Comparison of ENCODE assay signal across 13 cellular contexts in the genomic region with DNA sequence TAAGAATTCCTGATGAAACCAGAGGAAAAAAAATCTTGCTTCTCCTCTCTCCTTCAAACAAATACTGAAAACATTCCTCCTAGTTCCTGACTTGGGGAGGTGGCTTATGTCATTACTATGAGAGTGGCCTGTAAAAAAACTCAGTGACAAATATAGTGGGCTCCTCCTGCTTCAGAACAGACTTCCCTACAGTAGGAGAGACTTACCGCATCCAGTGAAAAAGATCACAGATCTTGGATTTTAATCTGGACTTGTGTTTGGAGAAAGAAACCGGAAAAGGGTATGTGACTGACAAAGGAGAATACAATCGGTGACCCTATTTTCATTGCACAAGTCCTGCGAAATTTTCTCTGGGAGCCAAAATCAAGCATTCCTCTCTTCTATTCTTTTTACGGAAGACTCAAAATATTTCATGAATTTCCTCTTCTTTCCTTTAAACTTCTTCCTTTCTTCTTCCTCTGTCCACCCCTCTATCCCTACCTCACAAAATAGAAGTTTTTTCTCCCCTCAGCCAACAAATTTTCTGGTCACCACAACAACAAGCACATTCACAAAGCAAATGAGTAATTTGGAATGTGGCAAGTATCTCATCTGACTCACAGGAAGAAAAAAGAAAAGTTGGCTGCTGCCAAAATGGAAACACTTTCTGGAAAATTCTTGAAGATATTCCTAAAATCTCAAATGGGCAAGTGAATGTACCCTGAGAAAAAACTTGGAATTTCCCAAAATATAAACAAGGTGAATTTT.
A peak's percentile ranks its signal among the peaks of the same experiment; 100 is the strongest.
DNase-seq lines count a peak whose midpoint lies in the region; ATAC-seq, FAIRE-seq and TF ChIP-seq lines count a peak whose summit lies in the region.
"Had no signal": no experiment of that assay in that cellular context is flagged by ENCODE, and none has a peak within 500 bp of the region (broad histone marks: within the 10 kb centered on the region; RNA-seq: fewer than 3 reads in every experiment).

No MANE protein-coding gene starts in this region.

- WGBS in thyroid gland, 2 donors, result 79 to 87% methylated on average over 5 of the region's 5 CpGs

- H3K4me1 ChIP-seq in thyroid gland, result peaks cover 15 to 37% of the 10 kb centered on the region in 2 donors

- no peak for TF ChIP-seq POLR2A in thyroid gland (IDR thresholded peaks at IDR 0.05)

- intact Hi-C loops in thyroid gland (cut with DNase I), result no loop called here

- H3K27ac ChIP-seq in thyroid gland, result no peak overlapping the region

- ATAC-seq in HG02763 (IDR thresholded peaks at IDR 0.05; ENCODE audit: unreplicated experiment), result no peak

- DNase-seq in EH (ENCODE audit: low read depth) (peak; percentile 86), foreskin melanocyte (peak; percentile 82), pulmonary artery endothelial cell (ENCODE audit: low read depth, low spot score) (peak; percentile 85), NCI-H446 treated with DMSO at 0.1 percent for 48 hours (lab: John Stamatoyannopoulos, UW) (no peak), thyroid gland (no peak), NCI-H526 treated with DMSO at 0.1 percent for 48 hours (lab: John Stamatoyannopoulos, UW) (no peak)
- DNase-seq: caudate nucleus; Karpas-422; stimulated activated CD4-positive, alpha-beta T cell treated with anti-CD3 and anti-CD28 coated beads, Interleukin-4, amount 100 ng/mL, for 4 hours had no signal

- peak; percentile 80 for FAIRE-seq in TTC549 (lab: Jason Lieb, UNC)
- FAIRE-seq: D721Med had no signal

- H3K9me3 ChIP-seq in thyroid gland, result no peaks in the 10 kb centered on the region

- no peaks in the 10 kb centered on the region for H3K36me3 ChIP-seq in thyroid gland

- no peak overlapping the region for H3K4me3 ChIP-seq in thyroid gland (replicated peaks in 1 of 3)
- H3K4me3 ChIP-seq: lung had no signal

- no peak for TF ChIP-seq CTCF in thyroid gland (IDR thresholded peaks at IDR 0.05)

- H3K27me3 ChIP-seq in thyroid gland, result no peaks in the 10 kb centered on the region

Comparison
In these comparisons a context has a peak if more than half of its experiments do, and no peak if none do; other contexts are left out.
1. DNase-seq: peak in EH (single experiment), foreskin melanocyte (single experiment) and pulmonary artery endothelial cell (single experiment); none in NCI-H446 treated with DMSO at 0.1 percent for 48 hours (single experiment), thyroid gland (0 of 2) and NCI-H526 treated with DMSO at 0.1 percent for 48 hours (single experiment).